Comparison of ENCODE assay signal across 15 cellular contexts in the genomic region with DNA sequence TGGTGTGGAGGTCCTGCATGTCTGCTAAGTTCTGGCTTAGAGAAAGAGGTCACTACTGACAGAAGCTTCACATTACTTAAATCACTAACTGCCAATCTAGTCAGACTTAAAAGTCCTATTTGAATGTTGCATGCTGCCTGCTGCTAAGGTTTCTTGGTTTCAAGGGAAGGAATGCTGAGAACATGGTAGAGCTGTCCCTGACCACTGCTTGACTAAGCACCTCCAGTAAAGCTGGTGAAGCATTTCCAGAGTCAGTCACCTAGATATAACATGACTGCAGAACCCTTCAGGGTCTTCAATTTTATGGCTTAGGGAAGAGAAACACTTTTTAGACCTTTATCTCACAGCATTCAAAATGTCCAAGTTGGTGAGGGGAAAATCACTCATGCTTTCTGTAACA.
"Had no signal": no experiment of that assay in that cellular context is flagged by ENCODE, and none has a peak within 500 bp of the region (broad histone marks: within the 10 kb centered on the region; RNA-seq: fewer than 3 reads in every experiment).

No MANE protein-coding gene starts in this region.

- H3K4me2 ChIP-seq: smooth muscle cell had no signal

- H3K27me3 Mint-ChIP-seq: dendritic cell treated with granulocyte-macrophage colony-stimulating factor and Interleukin-4, amounts not matched to agents 40 ng/mL and 50 ng/mL, for 4 days; effector memory CD8-positive, alpha-beta T cell had no signal

- DNase-seq: effector memory CD8-positive, alpha-beta T cell; erythroblast; foreskin keratinocyte; immature natural killer cell; occipital lobe; psoas muscle; stimulated activated CD4-positive, alpha-beta T cell treated with anti-CD3 and anti-CD28 coated beads, Interleukin-2, amount 100 ng/mL, for 48 hours; stimulated activated naive CD4-positive, alpha-beta T cell treated with Interleukin-2 at 50 U/mL for 16 hours; trophoblast cell had no signal

- H3K4me3 Mint-ChIP-seq: dendritic cell treated with granulocyte-macrophage colony-stimulating factor and Interleukin-4, amounts not matched to agents 40 ng/mL and 50 ng/mL, for 4 days; effector memory CD8-positive, alpha-beta T cell; immature natural killer cell; mesothelial cell of epicardium; nephron had no signal

- H3K4me3 ChIP-seq: psoas muscle, right atrium auricular region, smooth muscle cell had no signal

- ATAC-seq: effector memory CD8-positive, alpha-beta T cell; foreskin keratinocyte; left lobe of liver; psoas muscle had no signal

- H3K36me3 ChIP-seq: right atrium auricular region had no signal

- H3K9me3 Mint-ChIP-seq: dendritic cell treated with granulocyte-macrophage colony-stimulating factor and Interleukin-4, amounts not matched to agents 40 ng/mL and 50 ng/mL, for 4 days had no signal

- H3K9me3 ChIP-seq: psoas muscle, right atrium auricular region had no signal

- H3K27me3 ChIP-seq: foreskin keratinocyte, right atrium auricular region had no signal

- H3K4me1 ChIP-seq: psoas muscle, right atrium auricular region had no signal

- H3K27ac ChIP-seq: foreskin keratinocyte, psoas muscle, right atrium auricular region had no signal

- H3K36me3 Mint-ChIP-seq: mesothelial cell of epicardium had no signal

- H3K4me1 Mint-ChIP-seq: immature natural killer cell had no signal

- H3K27ac Mint-ChIP-seq: dendritic cell treated with granulocyte-macrophage colony-stimulating factor and Interleukin-4, amounts not matched to agents 40 ng/mL and 50 ng/mL, for 4 days; effector memory CD8-positive, alpha-beta T cell; immature natural killer cell; mesothelial cell of epicardium had no signal
